24 cellular contexts compared by ENCODE assay signal in the genomic region with DNA sequence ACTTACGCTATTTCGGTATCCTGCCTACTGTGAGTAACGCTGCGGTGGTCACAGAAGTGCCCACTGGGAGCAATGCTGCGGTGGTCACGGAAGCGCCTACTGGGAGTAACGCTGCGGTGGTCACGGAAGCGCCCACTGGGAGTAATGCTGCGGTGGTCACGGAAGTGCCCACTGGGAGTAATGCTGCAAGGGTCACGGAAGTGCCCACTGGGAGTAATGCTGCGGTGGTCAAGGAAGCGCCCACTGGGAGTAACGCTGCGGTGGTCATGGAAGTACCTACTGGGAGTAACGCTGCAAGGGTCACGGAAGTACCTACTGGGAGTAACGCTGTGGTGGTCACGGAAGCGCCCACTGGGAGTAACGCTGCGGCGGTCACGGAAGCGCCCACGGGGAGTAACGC. TPM values are rescaled to one million over a fixed set of nuclear protein-coding genes. Genes with fewer than 3 reads are reported as not detected.
"Had no signal": no experiment of that assay in that cellular context is flagged by ENCODE, and none has a peak within 500 bp of the region (broad histone marks: within the 10 kb centered on the region; RNA-seq: fewer than 3 reads in every experiment).

No MANE protein-coding gene starts in this region.

- H3K4me3 ChIP-seq: cardiac muscle cell, Peyer's patch, SJCRH30 had no signal

- FAIRE-seq: astrocyte had no signal

- ATAC-seq: activated T-cell treated with anti-CD3 and anti-CD28 coated beads, Interleukin-2, amount 50 U/mL, for 4 hours; SK-N-SH treated with all-trans-retinoic acid at 6 μM for 48 hours; WTC11 had no signal

- DNase-seq: activated CD4-positive, alpha-beta memory T cell treated with anti-CD3 and anti-CD28 coated beads for 36 hours; activated CD4-positive, alpha-beta T cell treated with anti-CD3 and anti-CD28 coated beads for 1 hour; activated CD4-positive, alpha-beta T cell treated with anti-CD3 and anti-CD28 coated beads, Interleukin-2, amount 10 ng/mL, durations not matched to agents 24 days and 14 days; activated CD8-positive, alpha-beta memory T cell treated with anti-CD3 and anti-CD28 coated beads for 24 hours; activated effector memory CD4-positive, alpha-beta T cell treated with anti-CD3 and anti-CD28 coated beads, Interleukin-2, amount 50 U/mL, for 16 hours; activated naive CD4-positive, alpha-beta T cell treated with Interleukin-2 at 50 U/mL for 16 hours; activated T-cell treated with anti-CD3 and anti-CD28 coated beads, Interleukin-2, amount 50 U/mL, for 4 hours; amygdala; Kasumi-1; KBM-7; NCI-H1092 treated with DMSO at 0.1 percent for 48 hours; NCI-H1417 treated with DMSO at 0.1 percent for 48 hours; NCI-H1694; NCI-H2029 treated with DMSO at 0.1 percent for 48 hours; NCI-H345; NCI-H510A; NCI-H526 treated with DMSO at 0.1 percent for 48 hours; Peyer's patch; Right ventricle myocardium superior; SJCRH30 had no signal

RNA-seq across cellular contexts. Expression of a gene that starts 52.1 kb away (rescaled TPM):
- total RNA-seq: activated CD4-positive, alpha-beta memory T cell treated with anti-CD3 and anti-CD28 coated beads for 36 hours; activated CD4-positive, alpha-beta T cell treated with anti-CD3 and anti-CD28 coated beads, Interleukin-2, amount 10 ng/mL, durations not matched to agents 24 days and 14 days; astrocyte; cardiac muscle cell; Peyer's patch; Right ventricle myocardium superior; SJCRH30 had no signal
